18 cellular contexts compared by ENCODE assay signal in genomic region chrY:13338694-13339093, GRCh38.
"Had no signal": no experiment of that assay in that cellular context is flagged by ENCODE, and none has a peak within 500 bp of the region (broad histone marks: within the 10 kb centered on the region; RNA-seq: fewer than 3 reads in every experiment).

No MANE protein-coding gene starts in this region.

- H3K4me3 Mint-ChIP-seq: activated CD4-positive, alpha-beta T cell treated with anti-CD3 and anti-CD28 coated beads, Interleukin-2, amount 10 ng/mL, durations not matched to agents 7 days and 5 days; immature natural killer cell; nephron had no signal

- H3K4me1 Mint-ChIP-seq: immature natural killer cell, nephron had no signal

- H3K27ac Mint-ChIP-seq: activated CD4-positive, alpha-beta T cell treated with anti-CD3 and anti-CD28 coated beads, Interleukin-2, amount 10 ng/mL, durations not matched to agents 7 days and 5 days; nephron had no signal

- H3K27me3 Mint-ChIP-seq: activated CD4-positive, alpha-beta T cell treated with anti-CD3 and anti-CD28 coated beads, Interleukin-2, amount 10 ng/mL, durations not matched to agents 7 days and 5 days had no signal

- DNase-seq: activated CD4-positive, alpha-beta T cell treated with anti-CD3 and anti-CD28 coated beads, Interleukin-2, amount 10 ng/mL, durations not matched to agents 7 days and 5 days; activated CD8-positive, alpha-beta memory T cell treated with anti-CD3 and anti-CD28 coated beads for 24 hours; activated naive CD4-positive, alpha-beta T cell treated with anti-CD3 and anti-CD28 coated beads, Interleukin-2, amount 50 U/mL, for 16 hours; activated T-cell treated with anti-CD3 and anti-CD28 coated beads for 4 hours; brain microvascular endothelial cell; dorsolateral prefrontal cortex; glutamatergic neuron; immature natural killer cell; left colon; spleen; stimulated activated CD4-positive, alpha-beta T cell treated with anti-CD3 and anti-CD28 coated beads, Interleukin-1b, Interleukin-23, amount 100 ng/mL, for 48 hours; stimulated activated naive CD4-positive, alpha-beta T cell; SW 1271; upper lobe of left lung had no signal

- H3K9me3 Mint-ChIP-seq: activated CD4-positive, alpha-beta T cell treated with anti-CD3 and anti-CD28 coated beads, Interleukin-2, amount 10 ng/mL, durations not matched to agents 7 days and 5 days; immature natural killer cell; nephron had no signal

- H3K4me1 ChIP-seq: prostate gland, upper lobe of left lung had no signal

- H3K36me3 ChIP-seq: brain microvascular endothelial cell, prostate gland had no signal

- H3K9me3 ChIP-seq: prostate gland, spleen, upper lobe of left lung had no signal

- H3K4me3 ChIP-seq: dorsolateral prefrontal cortex, prostate gland, spleen, upper lobe of left lung had no signal

- H3K27ac ChIP-seq: brain microvascular endothelial cell, prostate gland, upper lobe of left lung had no signal

- H3K27me3 ChIP-seq: brain microvascular endothelial cell, dorsolateral prefrontal cortex, spleen, upper lobe of left lung had no signal

- ATAC-seq: esophagus mucosa, left colon, sciatic nerve had no signal
